Comparison of ENCODE assay signal across 26 cellular contexts in the genomic region with DNA sequence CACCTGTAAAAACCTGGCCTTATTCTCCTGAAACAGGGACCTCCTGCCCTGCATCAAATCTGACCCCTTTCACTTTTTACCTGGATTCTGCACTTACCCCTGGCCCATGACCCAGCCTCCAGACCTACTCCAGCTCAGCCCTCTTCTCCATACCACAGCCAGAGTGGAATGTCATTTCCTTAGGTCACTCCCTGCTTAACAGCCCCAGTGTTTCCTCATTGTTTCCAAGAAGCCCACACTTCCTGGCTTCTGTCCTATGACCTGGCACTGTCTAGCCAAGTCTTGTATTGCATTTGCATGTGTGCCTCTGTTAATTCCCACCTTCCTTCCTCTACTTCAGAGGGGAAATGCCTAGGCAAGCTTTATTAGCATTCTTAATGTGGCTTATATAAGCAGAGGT. TPM values are rescaled to one million over a fixed set of nuclear protein-coding genes. Genes with fewer than 3 reads are reported as not detected.
DNase-seq lines count a peak whose midpoint lies in the region; ATAC-seq and TF ChIP-seq lines count a peak whose summit lies in the region.
"Had no signal": no experiment of that assay in that cellular context is flagged by ENCODE, and none has a peak within 500 bp of the region (broad histone marks: within the 10 kb centered on the region; RNA-seq: fewer than 3 reads in every experiment).

No MANE protein-coding gene starts in this region.

- H3K27ac ChIP-seq in left lung (peak overlapping the region; percentile 45 to 57), SK-N-SH (ENCODE audit: low read depth in 2 of 2, low read length in 1 of 2) (no peak overlapping the region)
- H3K27ac ChIP-seq: colonic mucosa, neutrophil, Peyer's patch, skin epidermis, tibial artery had no signal

- H3K4me1 ChIP-seq in left lung: no peaks in the 10 kb centered on the region
- H3K4me1 ChIP-seq in SK-N-SH (ENCODE audit: control insufficient read depth in 1 of 2, insufficient read depth in 2 of 2, low read depth in 1 of 2, low read length in 1 of 2): no peaks in the 10 kb centered on the region; a peak in 2 of 4 replicates
- H3K4me1 ChIP-seq: breast epithelium, colonic mucosa, Peyer's patch had no signal

- H3K9me2 ChIP-seq in SK-N-SH: no peaks in the 10 kb centered on the region

- no peak overlapping the region for H3K27ac Mint-ChIP-seq in type B pancreatic cell
- H3K27ac Mint-ChIP-seq: activated CD4-positive, alpha-beta T cell treated with anti-CD3 and anti-CD28 coated beads, Interleukin-2, amount 10 ng/mL, durations not matched to agents 7 days and 5 days; CD4-positive, alpha-beta T cell; endodermal cell; progenitor cell of endocrine pancreas had no signal

- DNase-seq in Right ventricle myocardium inferior (ENCODE audit: missing footprints) (no peak), Right ventricle myocardium superior (no peak), left lung (no peak), type B pancreatic cell (ENCODE audit: extremely low spot score, unreplicated experiment) (peak; percentile 32), SK-N-SH (no peak)
- no peak for DNase-seq in activated CD8-positive, alpha-beta memory T cell treated with anti-CD3 and anti-CD28 coated beads for 24 hours
- DNase-seq in stimulated activated CD4-positive, alpha-beta T cell treated with anti-CD3 and anti-CD28 coated beads, Interleukin-4, amount 100 ng/mL, for 24 hours: no peak
- DNase-seq: activated CD4-positive, alpha-beta T cell treated with anti-CD3 and anti-CD28 coated beads, Interleukin-2, amount 10 ng/mL, durations not matched to agents 7 days and 5 days; activated gamma-delta T cell treated with Interleukin-2 at 50 U/mL for 16 hours; activated T-cell treated with anti-CD3 and anti-CD28 coated beads, Interleukin-2, amount 50 U/mL, for 4 hours; adrenal gland; AML-193; CD4-positive, alpha-beta T cell; colonic mucosa; endodermal cell; NCI-H2171; NCI-H510A; Peyer's patch; stomach; T1000; tibial artery had no signal

- peaks cover 9% of the 10 kb centered on the region for H3K4me1 Mint-ChIP-seq in type B pancreatic cell (ENCODE audit: unreplicated experiment)
- H3K4me1 Mint-ChIP-seq: activated CD4-positive, alpha-beta T cell treated with anti-CD3 and anti-CD28 coated beads, Interleukin-2, amount 10 ng/mL, durations not matched to agents 7 days and 5 days; endodermal cell had no signal

- POLR2A ChIA-PET in SK-N-SH (lab: Yijun Ruan, JAX): no interaction called here

- H3K27me3 Mint-ChIP-seq in type B pancreatic cell: no peaks in the 10 kb centered on the region
- H3K27me3 Mint-ChIP-seq: CD4-positive, alpha-beta T cell; progenitor cell of endocrine pancreas had no signal

- TF ChIP-seq CTCF in left lung (IDR thresholded peaks at IDR 0.05) (no peak), type B pancreatic cell (conservative IDR thresholded peaks at IDR 0.05) (no peak), SK-N-SH (IDR thresholded peaks at IDR 0.05) (no peak)

- peaks cover 5% of the 10 kb centered on the region for H3K9me3 Mint-ChIP-seq in type B pancreatic cell
- H3K9me3 Mint-ChIP-seq: CD4-positive, alpha-beta T cell had no signal

- H3K4me2 ChIP-seq in SK-N-SH: no peak overlapping the region

- no peak overlapping the region for H3K9ac ChIP-seq in SK-N-SH

- TF ChIP-seq EP300 in SK-N-SH (IDR thresholded peaks at IDR 0.05; ENCODE audit: borderline replicate concordance in 1 of 2, low read depth in 1 of 2, low read length in 1 of 2): no peak

- H3K4me3 ChIP-seq in left lung: no peak overlapping the region
- H3K4me3 ChIP-seq in SK-N-SH (ENCODE audit: low read depth in 2 of 2, low read length in 1 of 2): no peak overlapping the region
- H3K4me3 ChIP-seq: adrenal gland, breast epithelium, colonic mucosa, Peyer's patch, skin epidermis, stomach, tibial artery had no signal

- peak; percentile 21 for ATAC-seq in Right ventricle myocardium inferior
- ATAC-seq in Right ventricle myocardium superior (ENCODE audit: poor library complexity): no peak
- peak; percentile 36 for ATAC-seq in esophagus mucosa
- ATAC-seq in left lung: peak; percentile 96
- ATAC-seq: activated T-cell treated with anti-CD3 and anti-CD28 coated beads, Interleukin-2, amount 50 U/mL, for 4 hours had no signal

- H3K4me3 Mint-ChIP-seq in type B pancreatic cell: no peak overlapping the region
- H3K4me3 Mint-ChIP-seq: activated CD4-positive, alpha-beta T cell treated with anti-CD3 and anti-CD28 coated beads, Interleukin-2, amount 10 ng/mL, durations not matched to agents 7 days and 5 days; activated T-cell treated with anti-CD3 and anti-CD28 coated beads, Interleukin-2, amount 50 U/mL, for 4 hours; CD4-positive, alpha-beta T cell; endodermal cell had no signal

- no peaks in the 10 kb centered on the region for H3K36me3 ChIP-seq in left lung
- H3K36me3 ChIP-seq in SK-N-SH (replicated peaks in 1 of 2; ENCODE audit: control insufficient read depth in 1 of 2, insufficient read depth in 2 of 2, low read length in 1 of 2): no peaks in the 10 kb centered on the region
- H3K36me3 ChIP-seq: adrenal gland, breast epithelium, colonic mucosa, neutrophil, Peyer's patch, stomach, tibial artery had no signal

- H3K27me3 ChIP-seq in left lung: no peaks in the 10 kb centered on the region
- no peaks in the 10 kb centered on the region for H3K27me3 ChIP-seq in SK-N-SH (ENCODE audit: insufficient read depth)
- H3K27me3 ChIP-seq: adrenal gland, breast epithelium, colonic mucosa, neutrophil, Peyer's patch, stomach, tibial artery had no signal

- TF ChIP-seq RAD21 in SK-N-SH (IDR thresholded peaks at IDR 0.05; ENCODE audit: low read length): no peak

- H3K9me3 ChIP-seq in left lung (peaks cover 3 to 23% of the 10 kb centered on the region in 2 donors), SK-N-SH (0 out of 2 replicates have a peak, but pooled peaks cover 7% of the 10 kb centered on the region)
- H3K9me3 ChIP-seq: colonic mucosa, neutrophil had no signal

- H3K79me2 ChIP-seq in SK-N-SH (ENCODE audit: insufficient read depth): no peaks in the 10 kb centered on the region

- CTCF ChIA-PET in SK-N-SH (lab: Yijun Ruan, JAX): interaction anchor here (1.2 to 1.5 kb wide), 2 partner anchors 14 to 26 kb away, joined by 4 read pairs; no protein-coding TSS in a partner anchor

- H3F3A ChIP-seq in SK-N-SH (replicated peaks; ENCODE audit: insufficient read depth): no peaks in the 10 kb centered on the region

- H2AFZ ChIP-seq in SK-N-SH (ENCODE audit: low read depth): no peak overlapping the region

- no peaks in the 10 kb centered on the region for H3K36me3 Mint-ChIP-seq in type B pancreatic cell

- no peaks in the 10 kb centered on the region for H4K20me1 ChIP-seq in SK-N-SH (ENCODE audit: insufficient read depth)

- intact Hi-C loops in Right ventricle myocardium inferior (cut with DNase I): no loop called here
- intact Hi-C loops in Right ventricle myocardium superior (cut with DNase I): no loop called here
- intact Hi-C loops in left lung (cut with DNase I): no loop called here

TF ChIP-seq in SK-N-SH, 30 proteins besides CTCF, POLR2A, EP300 and RAD21:
- no peak for TF ChIP-seq POLR2AphosphoS5 (IDR thresholded peaks at IDR 0.05; ENCODE audit: low read depth, low read length)
- no peak for TF ChIP-seq TEAD4 (IDR thresholded peaks at IDR 0.05; ENCODE audit: borderline replicate concordance, insufficient read depth)
- no peak for TF ChIP-seq RCOR1 (IDR thresholded peaks at IDR 0.05; ENCODE audit: low read length)
- TF ChIP-seq MEF2A (IDR thresholded peaks at IDR 0.05; ENCODE audit: borderline replicate concordance, low read depth): no peak
- TF ChIP-seq FOXM1 (IDR thresholded peaks at IDR 0.05; ENCODE audit: low read depth): no peak
- TF ChIP-seq, protein P1, sequence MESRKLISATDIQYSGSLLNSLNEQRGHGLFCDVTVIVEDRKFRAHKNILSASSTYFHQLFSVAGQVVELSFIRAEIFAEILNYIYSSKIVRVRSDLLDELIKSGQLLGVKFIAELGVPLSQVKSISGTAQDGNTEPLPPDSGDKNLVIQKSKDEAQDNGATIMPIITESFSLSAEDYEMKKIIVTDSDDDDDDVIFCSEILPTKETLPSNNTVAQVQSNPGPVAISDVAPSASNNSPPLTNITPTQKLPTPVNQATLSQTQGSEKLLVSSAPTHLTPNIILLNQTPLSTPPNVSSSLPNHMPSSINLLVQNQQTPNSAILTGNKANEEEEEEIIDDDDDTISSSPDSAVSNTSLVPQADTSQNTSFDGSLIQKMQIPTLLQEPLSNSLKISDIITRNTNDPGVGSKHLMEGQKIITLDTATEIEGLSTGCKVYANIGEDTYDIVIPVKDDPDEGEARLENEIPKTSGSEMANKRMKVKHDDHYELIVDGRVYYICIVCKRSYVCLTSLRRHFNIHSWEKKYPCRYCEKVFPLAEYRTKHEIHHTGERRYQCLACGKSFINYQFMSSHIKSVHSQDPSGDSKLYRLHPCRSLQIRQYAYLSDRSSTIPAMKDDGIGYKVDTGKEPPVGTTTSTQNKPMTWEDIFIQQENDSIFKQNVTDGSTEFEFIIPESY (IDR thresholded peaks at IDR 0.05; ENCODE audit: borderline replicate concordance, low read depth): no peak

RNA-seq across cellular contexts. Expression of a gene that starts 51.4 kb away (rescaled TPM):
- total RNA-seq in Right ventricle myocardium inferior (33.4 TPM), Right ventricle myocardium superior (32.1 TPM), esophagus mucosa (12.7 TPM), left lung (10 to 100 TPM; 36.4 to 39.7 TPM), type B pancreatic cell (ENCODE audit: low replicate concordance) (40.1 and 90.9 TPM in 2 replicates)
- polyA plus RNA-seq in SK-N-SH (2012; rRNA removed): 21.0 and 27.5 TPM in 2 replicates
- 23.5 and 23.8 TPM in 2 replicates for polyA plus RNA-seq in SK-N-SH (2012; cell fraction: cytosol; rRNA removed)
- polyA plus RNA-seq in SK-N-SH (2012; cell fraction: nucleus; rRNA removed): 56.4 and 71.7 TPM in 2 replicates

Comparison
In these comparisons a context has a peak if more than half of its experiments do, and no peak if none do; other contexts are left out.
1. H3K27ac ChIP-seq: peak in left lung (2 of 2); none in SK-N-SH (0 of 2).